In the genomic region with DNA sequence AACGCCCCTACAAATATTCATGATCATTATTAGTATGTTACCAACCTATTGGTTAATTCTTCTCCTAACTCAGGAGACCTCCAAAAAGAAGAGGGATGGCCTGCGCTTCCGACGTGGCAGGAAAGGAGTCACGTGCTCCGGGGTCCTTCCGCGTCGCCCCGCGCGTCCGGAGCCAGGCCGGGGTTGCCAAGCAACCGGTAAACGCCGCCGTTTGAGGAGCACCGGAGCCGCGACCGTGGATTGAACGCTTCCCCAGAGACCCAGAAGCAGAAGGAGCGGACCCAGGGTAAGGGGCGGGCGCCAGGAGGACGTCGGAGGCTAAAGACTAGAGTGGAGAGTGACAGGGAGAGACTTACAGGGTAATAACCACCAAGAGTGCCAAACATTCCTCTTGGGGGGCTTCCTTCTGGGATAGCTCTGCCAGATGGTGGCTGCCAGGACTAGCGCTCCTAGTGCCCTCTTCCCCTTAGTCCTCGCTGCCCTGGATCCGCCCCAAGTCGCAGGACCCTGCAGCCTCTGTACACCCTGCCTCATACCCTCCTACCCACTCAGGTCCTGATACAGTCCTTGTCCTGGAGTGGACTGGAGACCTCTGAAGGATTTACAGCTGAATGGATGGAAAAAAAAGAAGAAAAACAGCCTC, we compare ENCODE assay signal across 11 cellular contexts. TPM values are rescaled to one million over a fixed set of nuclear protein-coding genes. Genes with fewer than 3 reads are reported as not detected.
DNase-seq lines count a peak whose midpoint lies in the region; ATAC-seq and TF ChIP-seq lines count a peak whose summit lies in the region.
"Had no signal": no experiment of that assay in that cellular context is flagged by ENCODE, and none has a peak within 500 bp of the region (broad histone marks: within the 10 kb centered on the region; RNA-seq: fewer than 3 reads in every experiment).

A gene with protein sequence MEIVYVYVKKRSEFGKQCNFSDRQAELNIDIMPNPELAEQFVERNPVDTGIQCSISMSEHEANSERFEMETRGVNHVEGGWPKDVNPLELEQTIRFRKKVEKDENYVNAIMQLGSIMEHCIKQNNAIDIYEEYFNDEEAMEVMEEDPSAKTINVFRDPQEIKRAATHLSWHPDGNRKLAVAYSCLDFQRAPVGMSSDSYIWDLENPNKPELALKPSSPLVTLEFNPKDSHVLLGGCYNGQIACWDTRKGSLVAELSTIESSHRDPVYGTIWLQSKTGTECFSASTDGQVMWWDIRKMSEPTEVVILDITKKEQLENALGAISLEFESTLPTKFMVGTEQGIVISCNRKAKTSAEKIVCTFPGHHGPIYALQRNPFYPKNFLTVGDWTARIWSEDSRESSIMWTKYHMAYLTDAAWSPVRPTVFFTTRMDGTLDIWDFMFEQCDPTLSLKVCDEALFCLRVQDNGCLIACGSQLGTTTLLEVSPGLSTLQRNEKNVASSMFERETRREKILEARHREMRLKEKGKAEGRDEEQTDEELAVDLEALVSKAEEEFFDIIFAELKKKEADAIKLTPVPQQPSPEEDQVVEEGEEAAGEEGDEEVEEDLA (plus strand): TSS at position 175 of the 643 bp plus-strand sequence. CDS start 7,584 bp downstream, outside the sequence.

- intact Hi-C loops in CD14-positive monocyte (cut with micrococcal nuclease): no loop called here

- H3K27ac Mint-ChIP-seq in CD14-positive monocyte: peak within 1 kb of the TSS in 6 of 7 donors; percentile 36 to 80 (median 71)
- no peak within 1 kb of the TSS for H3K27ac Mint-ChIP-seq in activated T-cell treated with anti-CD3 and anti-CD28 coated beads, Interleukin-2, amount 50 U/mL, for 24 hours

- in situ Hi-C loops in GM13977 (cut with MboI; ENCODE audit: low pct_unique_long_range_greater_than_20kb, low sequenced_read_pairs, unreplicated experiment): no loop called here

- peak within 1 kb of the TSS; percentile 61 to 84 for H3K4me3 Mint-ChIP-seq in CD14-positive monocyte
- peak within 1 kb of the TSS; percentile 62 for H3K4me3 Mint-ChIP-seq in activated T-cell treated with anti-CD3 and anti-CD28 coated beads, Interleukin-2, amount 50 U/mL, for 24 hours

- DNase-seq in CD14-positive monocyte (ENCODE audit: low spot score) (no peak), NCI-H1105 (lab: John Stamatoyannopoulos, UW) (peak; percentile 64), iPS-NIHi7 (ENCODE audit: extremely low spot score) (peak; percentile 71), NCI-H1048 (lab: John Stamatoyannopoulos, UW) (no peak), GM13977 (ENCODE audit: low spot score) (no peak), LoVo (ENCODE audit: low spot score) (no peak)
- DNase-seq in activated T-cell treated with anti-CD3 and anti-CD28 coated beads, Interleukin-2, amount 50 U/mL, for 24 hours: peak; percentile 50
- DNase-seq: GF-D8, SHP77 had no signal

- no peak for TF ChIP-seq CTCF in CD14-positive monocyte (IDR thresholded peaks at IDR 0.05)
- no peak for TF ChIP-seq CTCF in GM13977 (IDR thresholded peaks at IDR 0.05; ENCODE audit: extremely low read depth, insufficient read depth, missing control alignments)

- H3K4me1 Mint-ChIP-seq in CD14-positive monocyte: peaks cover 25% of the 10 kb centered on the region
- peaks cover 27% of the 10 kb centered on the region for H3K4me1 Mint-ChIP-seq in activated T-cell treated with anti-CD3 and anti-CD28 coated beads, Interleukin-2, amount 50 U/mL, for 24 hours (ENCODE audit: low read depth)

- peaks cover 28% of the 10 kb centered on the region in 3 donors for H3K27me3 Mint-ChIP-seq in CD14-positive monocyte (ENCODE audit: low read depth in 3 of 3)
- H3K27me3 Mint-ChIP-seq in activated T-cell treated with anti-CD3 and anti-CD28 coated beads, Interleukin-2, amount 50 U/mL, for 24 hours: peaks cover 14% of the 10 kb centered on the region

- H3K36me3 Mint-ChIP-seq in CD14-positive monocyte: peaks cover 0 to 1% of the 10 kb centered on the region in 2 donors
- no peaks in the 10 kb centered on the region for H3K36me3 Mint-ChIP-seq in activated T-cell treated with anti-CD3 and anti-CD28 coated beads, Interleukin-2, amount 50 U/mL, for 24 hours (ENCODE audit: low read depth)

- no peak for ATAC-seq in GM18870 (IDR thresholded peaks at IDR 0.05; ENCODE audit: unreplicated experiment)
- ATAC-seq: left lung had no signal

- no peaks in the 10 kb centered on the region for H3K9me3 Mint-ChIP-seq in CD14-positive monocyte
- no peaks in the 10 kb centered on the region for H3K9me3 Mint-ChIP-seq in activated T-cell treated with anti-CD3 and anti-CD28 coated beads, Interleukin-2, amount 50 U/mL, for 24 hours

RNA-seq across cellular contexts. Expression of the gene that starts here (rescaled TPM):
- not detected for polyA plus RNA-seq in CD14-positive monocyte

Comparison
In these comparisons a context has a peak if more than half of its experiments do, and no peak if none do; other contexts are left out.
1. DNase-seq: peak in NCI-H1105 (single experiment), activated T-cell treated with anti-CD3 and anti-CD28 coated beads, Interleukin-2, amount 50 U/mL, for 24 hours (single experiment) and iPS-NIHi7 (single experiment); none in CD14-positive monocyte (single experiment), NCI-H1048 (single experiment), GM13977 (single experiment) and LoVo (single experiment).